ENCODE assay signal across 18 cellular contexts in genomic region chr1:164683235-164683634, GRCh38.
A peak's percentile ranks its signal among the peaks of the same experiment; 100 is the strongest.
DNase-seq lines count a peak whose midpoint lies in the region; ATAC-seq, FAIRE-seq and TF ChIP-seq lines count a peak whose summit lies in the region.
"Had no signal": no experiment of that assay in that cellular context is flagged by ENCODE, and none has a peak within 500 bp of the region (broad histone marks: within the 10 kb centered on the region; RNA-seq: fewer than 3 reads in every experiment).

No MANE protein-coding gene starts in this region.

- TF ChIP-seq POLR2A in HepG2 (IDR thresholded peaks at IDR 0.05; ENCODE audit: insufficient read depth in 1 of 2, low read depth in 2 of 2, low read length in 2 of 2) (no peak), K562 (conservative IDR thresholded peaks at IDR 0.05) (no peak), uterus (IDR thresholded peaks at IDR 0.05) (no peak)

- CTCF ChIA-PET in HepG2 (lab: Yijun Ruan, JAX; ENCODE audit: low intra/inter-chr PET ratio, low total read pairs), result no interaction called here
- CTCF ChIA-PET in K562 (lab: Yijun Ruan, JAX; ENCODE audit: low intra/inter-chr PET ratio), result no interaction called here

- intact Hi-C loops in HepG2 (cut with micrococcal nuclease; ENCODE audit: unreplicated experiment), result no loop called here
- intact Hi-C loops in K562 (cut with micrococcal nuclease), result no loop called here
- intact Hi-C loops in left lung (cut with DNase I), result no loop called here
- intact Hi-C loops in uterus (cut with DNase I; ENCODE audit: low total_unique reads), result no loop called here

- H3K27ac ChIP-seq in liver (ENCODE audit: low read depth in 1 of 2, low read length in 2 of 2), result no peak overlapping the region
- H3K27ac ChIP-seq in HepG2 (ENCODE audit: extremely low read length, insufficient read depth, low read length), result no peak overlapping the region
- H3K27ac ChIP-seq in K562 (ENCODE audit: extremely low read depth, low read depth, low read length), result no peak overlapping the region
- H3K27ac ChIP-seq in left lung, result no peak overlapping the region
- peak overlapping the region; percentile 51 to 65 for H3K27ac ChIP-seq in uterus

- BruUV-seq in HepG2 (replicated peaks; lab: Mats Ljungman, UMichigan) (no TSS peak), K562 (replicated peaks; lab: Mats Ljungman, UMichigan) (no TSS peak)

- no peak for ATAC-seq in HepG2
- no peak for ATAC-seq in K562
- peak; percentile 41 for ATAC-seq in left lung
- ATAC-seq: activated CD8-positive, alpha-beta T cell treated with anti-CD3 and anti-CD28 coated beads for 36 hours; activated T-helper 17 cell treated with anti-CD3 and anti-CD28 coated beads, Interleukin-2, amount 50 U/mL, for 72 hours; CD8-positive, alpha-beta T cell; gastroesophageal sphincter had no signal

- 40% methylated on average over 3 of the region's 3 CpGs for WGBS in liver
- WGBS in HepG2 (ENCODE audit: low lambda C conversion rate), result 4% methylated on average over 3 of the region's 3 CpGs
- WGBS in K562 (ENCODE audit: insufficient coverage, low coverage, missing lambda C conversion rate), result 2% methylated on average over 3 of the region's 3 CpGs

- no peak overlapping the region for H3K4me2 ChIP-seq in HepG2 (ENCODE audit: low read depth, low read length)
- H3K4me2 ChIP-seq in K562 (ENCODE audit: insufficient read depth, low read length), result no peak overlapping the region

- peak; percentile 11 to 23 for TF ChIP-seq RAD21 in liver (IDR thresholded peaks at IDR 0.05)
- TF ChIP-seq RAD21 in HepG2 (CRISPR knock-in tag; IDR thresholded peaks at IDR 0.05), result no peak
- no peak for TF ChIP-seq RAD21 in K562 (CRISPR knock-in tag; conservative IDR thresholded peaks at IDR 0.05 in 1 of 2, IDR thresholded peaks at IDR 0.05 in 1 of 2)

- no peak overlapping the region for H3K4me3 ChIP-seq in liver (ENCODE audit: low read depth in 1 of 3, low read length in 3 of 3)
- H3K4me3 ChIP-seq in HepG2 (replicated peaks in 1 of 3; ENCODE audit: insufficient read depth in 1 of 3, low read depth in 2 of 3, low read length in 3 of 3), result no peak overlapping the region
- no peak overlapping the region for H3K4me3 ChIP-seq in K562
- no peak overlapping the region for H3K4me3 ChIP-seq in left lung
- no peak overlapping the region for H3K4me3 ChIP-seq in uterus
- H3K4me3 ChIP-seq in BE2C (ENCODE audit: low read depth, low read length), result no peak overlapping the region
- H3K4me3 ChIP-seq: gastroesophageal sphincter had no signal

- H3K79me2 ChIP-seq in HepG2 (ENCODE audit: insufficient read depth, low read length) (no peaks in the 10 kb centered on the region), K562 (ENCODE audit: control insufficient read depth, insufficient read depth, low read length) (no peaks in the 10 kb centered on the region)

- H3K4me1 ChIP-seq in liver (ENCODE audit: control insufficient read depth in 4 of 4, insufficient read depth in 4 of 4, low read length in 3 of 4), result peaks cover 0 to 3% (median 1%) of the 10 kb centered on the region in 4 donors
- H3K4me1 ChIP-seq in HepG2 (ENCODE audit: insufficient read depth, low read length), result no peaks in the 10 kb centered on the region
- no peaks in the 10 kb centered on the region; a peak in 1 of 5 replicates for H3K4me1 ChIP-seq in K562 (replicated peaks in 1 of 2; ENCODE audit: control insufficient read depth in 2 of 2, insufficient read depth in 2 of 2, low read length in 2 of 2)
- peaks cover 0 to 5% of the 10 kb centered on the region in 2 donors for H3K4me1 ChIP-seq in left lung
- peaks cover 0 to 13% of the 10 kb centered on the region in 2 donors for H3K4me1 ChIP-seq in uterus
- H3K4me1 ChIP-seq in BE2C, result no peaks in the 10 kb centered on the region

- H4K20me1 ChIP-seq in HepG2 (ENCODE audit: insufficient read depth, low read length) (no peaks in the 10 kb centered on the region), K562 (replicated peaks; ENCODE audit: control insufficient read depth, insufficient read depth, low read length) (no peaks in the 10 kb centered on the region)

- H2AFZ ChIP-seq in HepG2 (ENCODE audit: low read length) (no peak overlapping the region), K562 (ENCODE audit: low read depth, low read length) (no peak overlapping the region)

- in situ Hi-C loops in HepG2 (cut with HindIII; ENCODE audit: extremely low pct_ligation_motif_present, low pct_unique_long_range_greater_than_20kb), result no loop called here
- in situ Hi-C loops in K562 (cut with MboI), result loop anchor here (5.0 kb wide), 1 partner anchor 104 kb away; no protein-coding TSS in a partner anchor

- DNase-seq in HepG2 (ENCODE audit: low spot score) (no peak), K562 (ENCODE audit: extremely low read depth in 1 of 4, low spot score in 3 of 4) (no peak), left lung (no peak), uterus (no peak), HK-2 (ENCODE audit: unreplicated experiment) (no peak), BE2C (no peak), NCI-H1092 treated with DMSO at 0.1 percent for 48 hours (lab: John Stamatoyannopoulos, UW) (no peak)
- DNase-seq: activated CD8-positive, alpha-beta T cell treated with anti-CD3 and anti-CD28 coated beads for 36 hours; CD8-positive, alpha-beta T cell; mesenchymal stem cell; NCI-H187 treated with DMSO at 0.1 percent for 48 hours; NCI-H69; right cardiac atrium had no signal

- H3K36me3 ChIP-seq in liver (ENCODE audit: control insufficient read depth in 4 of 4, insufficient read depth in 3 of 4, low read depth in 1 of 4, low read length in 3 of 4) (no peaks in the 10 kb centered on the region), HepG2 (replicated peaks in 1 of 2; ENCODE audit: control insufficient read depth in 1 of 2, insufficient read depth in 2 of 2, low read length in 2 of 2) (no peaks in the 10 kb centered on the region), K562 (ENCODE audit: control insufficient read depth, insufficient read depth, low read length) (no peaks in the 10 kb centered on the region), left lung (no peaks in the 10 kb centered on the region), uterus (no peaks in the 10 kb centered on the region), BE2C (no peaks in the 10 kb centered on the region)

- POLR2A ChIA-PET in HepG2 (lab: Yijun Ruan, JAX) (no interaction called here), K562 (lab: Yijun Ruan, JAX) (interaction anchor here (1.0 kb wide), 1 partner anchor 9 kb away, joined by 3 read pairs; no protein-coding TSS in a partner anchor)

- H3K9me3 ChIP-seq in liver (ENCODE audit: control insufficient read depth in 4 of 4, low read length in 3 of 4), result no peaks in the 10 kb centered on the region
- H3K9me3 ChIP-seq in HepG2 (ENCODE audit: low read length), result no peaks in the 10 kb centered on the region
- no peaks in the 10 kb centered on the region; the same call in 1 of the 2 replicates for H3K9me3 ChIP-seq in K562 (replicated peaks; ENCODE audit: control insufficient read depth, insufficient read depth, low read depth, low read length)
- no peaks in the 10 kb centered on the region for H3K9me3 ChIP-seq in left lung
- H3K9me3 ChIP-seq in uterus, result no peaks in the 10 kb centered on the region
- no peaks in the 10 kb centered on the region for H3K9me3 ChIP-seq in BE2C
- H3K9me3 ChIP-seq: gastroesophageal sphincter had no signal

- TF ChIP-seq EP300 in HepG2 (IDR thresholded peaks at IDR 0.05; ENCODE audit: low read depth in 2 of 2, low read length in 2 of 2) (no peak), HepG2 (CRISPR knock-in tag; IDR thresholded peaks at IDR 0.05; ENCODE audit: borderline replicate concordance) (no peak), K562 (IDR thresholded peaks at IDR 0.05; ENCODE audit: low read length) (no peak)

- TF ChIP-seq CTCF in liver (IDR thresholded peaks at IDR 0.05; ENCODE audit: low read depth, low read length, missing input control), result no peak
- TF ChIP-seq CTCF in HepG2 (CRISPR knock-in tag; IDR thresholded peaks at IDR 0.05), result no peak
- TF ChIP-seq CTCF in K562 (IDR thresholded peaks at IDR 0.05 in 2 of 3, conservative IDR thresholded peaks at IDR 0.05 in 1 of 3; ENCODE audit: insufficient read depth in 2 of 3, low read depth in 1 of 3, low read length in 3 of 3), result no peak
- TF ChIP-seq CTCF in left lung (IDR thresholded peaks at IDR 0.05), result no peak
- TF ChIP-seq CTCF in uterus (IDR thresholded peaks at IDR 0.05), result no peak
- no peak for TF ChIP-seq CTCF in BE2C (IDR thresholded peaks at IDR 0.05; ENCODE audit: low read depth, low read length)

- H3K27me3 ChIP-seq in liver (ENCODE audit: control insufficient read depth in 4 of 4, insufficient read depth in 4 of 4, low read length in 3 of 4) (no peaks in the 10 kb centered on the region), HepG2 (ENCODE audit: control insufficient read depth in 1 of 2, insufficient read depth in 2 of 2, low read length in 2 of 2) (no peaks in the 10 kb centered on the region), K562 (ENCODE audit: control insufficient read depth in 2 of 2, insufficient read depth in 2 of 2, low read length in 2 of 2) (no peaks in the 10 kb centered on the region), left lung (no peaks in the 10 kb centered on the region), uterus (no peaks in the 10 kb centered on the region), BE2C (no peaks in the 10 kb centered on the region)
- H3K27me3 ChIP-seq: gastroesophageal sphincter had no signal

- no peak overlapping the region for H3K9ac ChIP-seq in liver (ENCODE audit: low read depth in 1 of 2, low read length in 2 of 2)
- no peak overlapping the region for H3K9ac ChIP-seq in HepG2 (ENCODE audit: insufficient read depth, low read depth, low read length)
- no peak overlapping the region for H3K9ac ChIP-seq in K562 (ENCODE audit: insufficient read depth in 1 of 2, low read depth in 2 of 2, low read length in 2 of 2)

- H3K9me1 ChIP-seq in K562 (ENCODE audit: control insufficient read depth, insufficient read depth, low read length), result no peaks in the 10 kb centered on the region

- no peak for FAIRE-seq in HepG2 (lab: Jason Lieb, UNC)
- no peak for FAIRE-seq in K562 (lab: Jason Lieb, UNC)
- FAIRE-seq: endometrium, RCC 7860 had no signal

TF ChIP-seq in liver, 16 proteins besides CTCF, POLR2A, EP300 and RAD21 (continues in another document):
- TF ChIP-seq FOXA2 (IDR thresholded peaks at IDR 0.05) (no peak), HNF4A (conservative IDR thresholded peaks at IDR 0.05) (peak; percentile 75 to 91), GABPA (IDR thresholded peaks at IDR 0.05 in 1 of 2, conservative IDR thresholded peaks at IDR 0.05 in 1 of 2) (no peak), SP1 (IDR thresholded peaks at IDR 0.05) (no peak), TAF1 (conservative IDR thresholded peaks at IDR 0.05) (no peak)

TF ChIP-seq in K562, 482 proteins besides CTCF, POLR2A, EP300 and RAD21 (continues in another document):
- TF ChIP-seq ZNF57 (CRISPR knock-in tag; IDR thresholded peaks at IDR 0.05) (no peak), MED1 (CRISPR knock-in tag; IDR thresholded peaks at IDR 0.05; ENCODE audit: borderline replicate concordance) (no peak)

Comparison
In these comparisons a context has a peak if more than half of its experiments do, and no peak if none do; other contexts are left out.
1. H3K27ac ChIP-seq: peak in uterus (2 of 2); none in liver (0 of 2), HepG2 (single experiment), K562 (single experiment) and left lung (0 of 2).